8 cellular contexts compared by ENCODE assay signal in genomic region chr14:60248697-60249314, GRCh38. TPM values are rescaled to one million over a fixed set of nuclear protein-coding genes. Genes with fewer than 3 reads are reported as not detected.
A peak's percentile ranks its signal among the peaks of the same experiment; 100 is the strongest.
DNase-seq lines count a peak whose midpoint lies in the region; ATAC-seq and TF ChIP-seq lines count a peak whose summit lies in the region.

PPM1A (plus strand) TSS chr14:60249221; CDS start chr14:60282704, 33,483 bp downstream.

- H3K36me3 Mint-ChIP-seq in activated CD4-positive, alpha-beta T cell treated with anti-CD3 and anti-CD28 coated beads, Interleukin-2, amount 10 ng/mL, durations not matched to agents 24 days and 14 days (ENCODE audit: low read depth) = peaks cover 5% of the 10 kb centered on the region

- ATAC-seq in GM19324 (IDR thresholded peaks at IDR 0.05; ENCODE audit: low FRiP score, unreplicated experiment) (peak; percentile 85), HG03460 (IDR thresholded peaks at IDR 0.05; ENCODE audit: unreplicated experiment) (peak; percentile 64), left colon (peak; percentile 84)

- H3K4me1 Mint-ChIP-seq in activated CD4-positive, alpha-beta T cell treated with anti-CD3 and anti-CD28 coated beads, Interleukin-2, amount 10 ng/mL, durations not matched to agents 24 days and 14 days = peaks cover 47% of the 10 kb centered on the region

- no peak for TF ChIP-seq CTCF in BJ (IDR thresholded peaks at IDR 0.05; ENCODE audit: insufficient read depth, low read depth, low read length)
- TF ChIP-seq CTCF in coronary artery (IDR thresholded peaks at IDR 0.05) = no peak

- CTCF ChIA-PET in BJ (lab: Yijun Ruan, JAX) = interaction anchor here (0.9 to 1.1 kb wide), 3 partner anchors 17 to 771 kb away, joined by 3 read pairs; no protein-coding TSS in a partner anchor

- H3K4me3 ChIP-seq in BJ (ENCODE audit: low read depth, low read length) (peak within 1 kb of the TSS; percentile 81), coronary artery (peak within 1 kb of the TSS; percentile 93)

- H3K4me3 Mint-ChIP-seq in activated CD4-positive, alpha-beta T cell treated with anti-CD3 and anti-CD28 coated beads, Interleukin-2, amount 10 ng/mL, durations not matched to agents 24 days and 14 days = peak within 1 kb of the TSS; percentile 93

- no peaks in the 10 kb centered on the region for H3K9me3 Mint-ChIP-seq in activated CD4-positive, alpha-beta T cell treated with anti-CD3 and anti-CD28 coated beads, Interleukin-2, amount 10 ng/mL, durations not matched to agents 24 days and 14 days

- H3K27me3 ChIP-seq in BJ (ENCODE audit: control insufficient read depth, insufficient read depth, low read length) = no peaks in the 10 kb centered on the region

- POLR2A ChIA-PET in BJ (lab: Charles Lee) = interaction anchor here (0.6 to 0.9 kb wide), 2 partner anchors 51 to 82 kb away, joined by 3 to 5 read pairs; no protein-coding TSS in a partner anchor

- H3K27ac ChIP-seq in coronary artery = peak within 1 kb of the TSS; percentile 97 to 100

- H3K27me3 Mint-ChIP-seq in activated CD4-positive, alpha-beta T cell treated with anti-CD3 and anti-CD28 coated beads, Interleukin-2, amount 10 ng/mL, durations not matched to agents 24 days and 14 days = no peaks in the 10 kb centered on the region

- peak within 1 kb of the TSS; percentile 100 for H3K27ac Mint-ChIP-seq in activated CD4-positive, alpha-beta T cell treated with anti-CD3 and anti-CD28 coated beads, Interleukin-2, amount 10 ng/mL, durations not matched to agents 24 days and 14 days

- intact Hi-C loops in activated CD4-positive, alpha-beta T cell treated with anti-CD3 and anti-CD28 coated beads, Interleukin-2, amount 10 ng/mL, durations not matched to agents 24 days and 14 days (cut with micrococcal nuclease) = loop anchor here (1.0 to 10.0 kb wide), 6 partner anchors 42 to 764 kb away; partner anchors contain the start of genes DHRS7, JKAMP, L3HYPDH and PCNX4
- intact Hi-C loops in left colon (cut with DNase I, micrococcal nuclease) = no loop called here

- H3K36me3 ChIP-seq in BJ (ENCODE audit: control insufficient read depth, insufficient read depth, low read length) = no peaks in the 10 kb centered on the region

- peak; percentile 51 for DNase-seq in BJ (ENCODE audit: low read depth)
- DNase-seq in NCI-H526 treated with DMSO at 0.1 percent for 48 hours (lab: John Stamatoyannopoulos, UW) = peak; percentile 91
- DNase-seq in activated CD4-positive, alpha-beta T cell treated with anti-CD3 and anti-CD28 coated beads, Interleukin-2, amount 10 ng/mL, durations not matched to agents 24 days and 14 days = peak; percentile 97
- DNase-seq in coronary artery (ENCODE audit: low spot score) = peak; percentile 97
- peak; percentile 96 to 97 for DNase-seq in left colon
- DNase-seq in stimulated activated CD4-positive, alpha-beta T cell treated with anti-CD3 and anti-CD28 coated beads, Interleukin-1b, Interleukin-23, amount 100 ng/mL, for 4 hours (ENCODE audit: low read depth in 2 of 2) = peak; percentile 95 to 96

RNA-seq across cellular contexts. Expression of gene PPM1A, which starts in this region (rescaled TPM):
- polyA plus RNA-seq in BJ (2011; rRNA removed) = 18.5 and 33.6 TPM in 2 replicates
- polyA minus RNA-seq in BJ (2011; rRNA and poly(A)+ RNA removed) = 42.7 and 53.6 TPM in 2 replicates
- total RNA-seq in activated CD4-positive, alpha-beta T cell treated with anti-CD3 and anti-CD28 coated beads, Interleukin-2, amount 10 ng/mL, durations not matched to agents 24 days and 14 days = 42.9 and 43.9 TPM in 2 replicates
- total RNA-seq in left colon = 100 to 1,000 TPM; 115 to 134 TPM

Comparison
In these comparisons a context has a peak if more than half of its experiments do, and no peak if none do; other contexts are left out.
1. Peak in every context shown above with its lines: DNase-seq, ATAC-seq, H3K4me3 ChIP-seq and H3K27ac ChIP-seq.